In genomic region chr1:67831850-67832513, GRCh38 we compare ENCODE assay signal across 8 cellular contexts. TPM values are rescaled to one million over a fixed set of nuclear protein-coding genes. Genes with fewer than 3 reads are reported as not detected.
DNase-seq lines count a peak whose midpoint lies in the region; ATAC-seq, FAIRE-seq and TF ChIP-seq lines count a peak whose summit lies in the region.

No MANE protein-coding gene starts in this region.

- no peak for FAIRE-seq in A549 (lab: Jason Lieb, UNC)

- H3K9me3 ChIP-seq in A549: no peaks in the 10 kb centered on the region
- no peaks in the 10 kb centered on the region for H3K9me3 ChIP-seq in breast epithelium

- no peak for TF ChIP-seq POLR2A in A549 (IDR thresholded peaks at IDR 0.05; ENCODE audit: low read length)
- TF ChIP-seq POLR2A in breast epithelium (IDR thresholded peaks at IDR 0.05): no peak

- H3K4me3 ChIP-seq in A549 (peak overlapping the region; percentile 86), GM08714 (ENCODE audit: low read length) (peak overlapping the region; percentile 19), breast epithelium (peak overlapping the region; percentile 82 to 87 (median 83)), skin epidermis (peak overlapping the region; percentile 53 to 90 (median 71))

- no peak for TF ChIP-seq EP300 in A549 (IDR thresholded peaks at IDR 0.05)

- peak overlapping the region; percentile 74 for H3K4me2 ChIP-seq in A549

- peak overlapping the region; percentile 97 to 99 for H3K27ac ChIP-seq in A549
- peak overlapping the region; percentile 93 to 95 for H3K27ac ChIP-seq in breast epithelium
- H3K27ac ChIP-seq in skin epidermis: peak overlapping the region; percentile 68 to 97 (median 88)

- TF ChIP-seq CTCF in A549 (IDR thresholded peaks at IDR 0.05): no peak
- TF ChIP-seq CTCF in breast epithelium (IDR thresholded peaks at IDR 0.05): peak in 1 of 3 donors; percentile 9

- WGBS in A549 (ENCODE audit: missing lambda C conversion rate): under 1% methylated on average over 34 of the region's 34 CpGs

- H3K4me1 ChIP-seq in A549 (peaks cover 39% of the 10 kb centered on the region), breast epithelium (no peaks in the 10 kb centered on the region)

- no peaks in the 10 kb centered on the region for H3K27me3 ChIP-seq in breast epithelium

- POLR2A ChIA-PET in A549 (lab: Yijun Ruan, JAX): interaction anchor here (0.9 to 2.0 kb wide), 4 partner anchors 20 to 146 kb away, joined by 3 to 11 read pairs (median 4); no protein-coding TSS in a partner anchor

- H3K36me3 ChIP-seq in breast epithelium: no peaks in the 10 kb centered on the region

- CTCF ChIA-PET in A549 (lab: Yijun Ruan, JAX): interaction anchor here (0.9 to 2.2 kb wide), 5 partner anchors 61 to 299 kb away, joined by 4 to 16 read pairs (median 6); no protein-coding TSS in a partner anchor

- peak; percentile 68 to 80 for ATAC-seq in A549

- intact Hi-C loops in breast epithelium (cut with DNase I; ENCODE audit: low total_unique reads): no loop called here

- DNase-seq in A549 (ENCODE audit: low read depth in 1 of 2, low spot score in 1 of 2) (peak; percentile 67 to 81), NCI-H69 (lab: John Stamatoyannopoulos, UW) (peak; percentile 87), breast epithelium (ENCODE audit: low spot score in 2 of 2) (peak; percentile 52 to 55), iPS-NIHi7 (ENCODE audit: extremely low spot score) (peak; percentile 26), OCI-M2 (lab: John Stamatoyannopoulos, UW; ENCODE audit: unreplicated experiment) (no peak), NOMO-1 treated with dmso at 0.1 percent for 144 hours (lab: John Stamatoyannopoulos, UW; ENCODE audit: unreplicated experiment) (no peak)

- no peak for TF ChIP-seq RAD21 in A549 (conservative IDR thresholded peaks at IDR 0.05 in 1 of 2, IDR thresholded peaks at IDR 0.05 in 1 of 2)

TF ChIP-seq in A549, 52 proteins besides CTCF, POLR2A, EP300 and RAD21:
- TF ChIP-seq USF2 (IDR thresholded peaks at IDR 0.05): peak; percentile 67
- TF ChIP-seq CHD4 (IDR thresholded peaks at IDR 0.05; ENCODE audit: borderline replicate concordance): no peak
- TF ChIP-seq MYC (IDR thresholded peaks at IDR 0.05; ENCODE audit: borderline replicate concordance, low read length): peak; percentile 76
- TF ChIP-seq HES2 (IDR thresholded peaks at IDR 0.05): no peak
- no peak for TF ChIP-seq CEBPB (IDR thresholded peaks at IDR 0.05)
- TF ChIP-seq MAX (IDR thresholded peaks at IDR 0.05): peak; percentile 94

RNA-seq across cellular contexts. Expression of gene GNG12, which starts 1.3 kb away (rescaled TPM):
- polyA plus RNA-seq in A549 (2011; rRNA removed) (104 and 132 TPM in 2 replicates), A549 (2017; fragmentation: RNase III; extraction: RNeasy Plus Mini Kit Qiagen cat#74134 plus additional on column Dnase treatment) (91.4 to 96.1 TPM (median 91.8 TPM) in 3 replicates)
- 24.7 and 29.7 TPM in 2 replicates for polyA plus RNA-seq in A549 (2012; cell fraction: cytosol; rRNA removed)
- 9.3 and 20.2 TPM in 2 replicates for polyA plus RNA-seq in A549 (2012; cell fraction: nucleus; rRNA removed)
- polyA minus RNA-seq in A549 (2011; rRNA and poly(A)+ RNA removed): 55.8 and 55.9 TPM in 2 replicates
- total RNA-seq in breast epithelium: 100 to 1,000 TPM in 1 of 3 donors, 10 to 100 TPM in 2; 82.1 to 100 (median 87.5) TPM

Comparison
In these comparisons a context has a peak if more than half of its experiments do, and no peak if none do; other contexts are left out.
1. DNase-seq: peak in A549 (2 of 2), NCI-H69 (single experiment), breast epithelium (2 of 2) and iPS-NIHi7 (single experiment); none in OCI-M2 (single experiment) and NOMO-1 treated with dmso at 0.1 percent for 144 hours (single experiment).
2. H3K4me3 ChIP-seq: peak in every context shown above with its lines; median percentile 86 in A549; 83 in breast epithelium; 71 in skin epidermis; 19 in GM08714.
3. Peak in every context shown above with its lines, with median percentiles within 50 percentile points of each other: H3K27ac ChIP-seq.